ENCODE assay signal across 17 cellular contexts in genomic region chr19:46617566-46618079, GRCh38. TPM values are rescaled to one million over a fixed set of nuclear protein-coding genes. Genes with fewer than 3 reads are reported as not detected.
DNase-seq lines count a peak whose midpoint lies in the region; ATAC-seq lines count a peak whose summit lies in the region.
"Had no signal": no experiment of that assay in that cellular context is flagged by ENCODE, and none has a peak within 500 bp of the region (broad histone marks: within the 10 kb centered on the region; RNA-seq: fewer than 3 reads in every experiment).

No MANE protein-coding gene starts in this region.

- H3K9me3 Mint-ChIP-seq in CD4-positive, alpha-beta memory T cell, result peaks cover 0 to 1% (median 0%) of the 10 kb centered on the region in 8 donors
- no peaks in the 10 kb centered on the region for H3K9me3 Mint-ChIP-seq in activated T-helper 17 cell treated with anti-CD3 and anti-CD28 coated beads, Interleukin-2, amount 50 U/mL, for 72 hours
- H3K9me3 Mint-ChIP-seq in naive B cell, result no peaks in the 10 kb centered on the region

- CTCF ChIA-PET in CD4-positive, alpha-beta memory T cell (lab: Charles Lee; ENCODE audit: partially characterized antibody), result interaction anchor here (0.9 to 11.6 kb wide), 10 partner anchors 7 to 131 kb away, joined by 3 to 188 read pairs (median 5); partner anchors contain the start of genes CALM3, DACT3 and PTGIR

- H3K4me3 ChIP-seq in CD4-positive, alpha-beta memory T cell (ENCODE audit: low read length in 2 of 2), result no peak overlapping the region
- no peak overlapping the region for H3K4me3 ChIP-seq in SJCRH30
- H3K4me3 ChIP-seq: dorsolateral prefrontal cortex, transverse colon had no signal

- no peak overlapping the region for H3K27ac ChIP-seq in CD4-positive, alpha-beta memory T cell (ENCODE audit: low read depth, low read length)
- H3K27ac ChIP-seq in SJCRH30, result no peak overlapping the region
- H3K27ac ChIP-seq: C4-2B, parathyroid adenoma had no signal

- peaks cover 71% of the 10 kb centered on the region for H3K4me1 ChIP-seq in CD4-positive, alpha-beta memory T cell (ENCODE audit: insufficient read depth, low read length)
- H3K4me1 ChIP-seq in SJCRH30, result peaks cover 28% of the 10 kb centered on the region
- H3K4me1 ChIP-seq: parathyroid adenoma had no signal

- H3K27me3 Mint-ChIP-seq in CD4-positive, alpha-beta memory T cell, result no peaks in the 10 kb centered on the region
- H3K27me3 Mint-ChIP-seq in activated T-helper 17 cell treated with anti-CD3 and anti-CD28 coated beads, Interleukin-2, amount 50 U/mL, for 72 hours, result no peaks in the 10 kb centered on the region
- no peaks in the 10 kb centered on the region for H3K27me3 Mint-ChIP-seq in naive B cell

- H3K4me1 Mint-ChIP-seq in CD4-positive, alpha-beta memory T cell, result peaks cover 25 to 68% (median 39%) of the 10 kb centered on the region in 4 donors
- peaks cover 22% of the 10 kb centered on the region for H3K4me1 Mint-ChIP-seq in activated T-helper 17 cell treated with anti-CD3 and anti-CD28 coated beads, Interleukin-2, amount 50 U/mL, for 72 hours
- H3K4me1 Mint-ChIP-seq in naive B cell, result peaks cover 49 to 94% (median 74%) of the 10 kb centered on the region in 3 donors

- H3K36me3 ChIP-seq in CD4-positive, alpha-beta memory T cell (ENCODE audit: insufficient read depth, low read length), result no peaks in the 10 kb centered on the region
- H3K36me3 ChIP-seq in SJCRH30, result no peaks in the 10 kb centered on the region
- H3K36me3 ChIP-seq: transverse colon had no signal

- POLR2A ChIA-PET in CD4-positive, alpha-beta memory T cell (lab: Charles Lee; ENCODE audit: partially characterized antibody), result interaction anchor here (1.1 to 12.4 kb wide), 6 partner anchors 9 to 84 kb away, joined by 3 to 301 read pairs (median 6); partner anchors contain the start of genes CALM3 and DACT3

- H3K4me3 Mint-ChIP-seq in CD4-positive, alpha-beta memory T cell, result peak overlapping the region in 1 of 8 donors; percentile 46
- H3K4me3 Mint-ChIP-seq in activated T-helper 17 cell treated with anti-CD3 and anti-CD28 coated beads, Interleukin-2, amount 50 U/mL, for 72 hours, result peak overlapping the region; percentile 79
- peak overlapping the region in 5 of 8 donors; percentile 49 to 95 (median 84) for H3K4me3 Mint-ChIP-seq in naive B cell

- intact Hi-C loops in CD4-positive, alpha-beta memory T cell (cut with micrococcal nuclease), result no loop called here

- no peaks in the 10 kb centered on the region for H3K27me3 ChIP-seq in CD4-positive, alpha-beta memory T cell (ENCODE audit: insufficient read depth, low read length)
- H3K27me3 ChIP-seq in SJCRH30, result peaks cover 8% of the 10 kb centered on the region; the same call in 1 of the 2 replicates
- H3K27me3 ChIP-seq: dorsolateral prefrontal cortex, transverse colon had no signal

- DNase-seq in NCI-H1694 (lab: John Stamatoyannopoulos, UW), result peak; percentile 45
- DNase-seq in NCI-H1694 treated with DMSO at 0.1 percent for 48 hours (lab: John Stamatoyannopoulos, UW), result no peak
- peak in 1 of 5 donors; percentile 14 for DNase-seq in CD4-positive, alpha-beta memory T cell
- no peak for DNase-seq in naive B cell
- no peak for DNase-seq in SJCRH30
- no peak for DNase-seq in hippocampal formation (lab: John Stamatoyannopoulos, UW)
- no peak for DNase-seq in occipital lobe (lab: John Stamatoyannopoulos, UW)
- DNase-seq: NK-92 treated with Interleukin-12 subunit alpha and Interleukin-12 subunit beta, amount 100 ng/mL, for 24 hours had no signal

- no peaks in the 10 kb centered on the region for H3K9me3 ChIP-seq in CD4-positive, alpha-beta memory T cell (ENCODE audit: control insufficient read depth in 1 of 2, low read length in 2 of 2)
- no peaks in the 10 kb centered on the region for H3K9me3 ChIP-seq in SJCRH30 (replicated peaks)
- H3K9me3 ChIP-seq: transverse colon had no signal

- H3K27ac Mint-ChIP-seq in CD4-positive, alpha-beta memory T cell, result peak overlapping the region in 4 of 7 donors; percentile 15 to 78 (median 47)
- H3K27ac Mint-ChIP-seq in activated T-helper 17 cell treated with anti-CD3 and anti-CD28 coated beads, Interleukin-2, amount 50 U/mL, for 72 hours, result peak overlapping the region; percentile 91
- peak overlapping the region; percentile 97 to 100 (median 99) for H3K27ac Mint-ChIP-seq in naive B cell

- ATAC-seq in activated T-helper 17 cell treated with anti-CD3 and anti-CD28 coated beads, Interleukin-2, amount 50 U/mL, for 72 hours (replicated peaks), result no peak
- peak in 1 of 2 donors; percentile 3 for ATAC-seq in naive B cell (ENCODE audit: low read depth in 2 of 2)

- H3K36me3 Mint-ChIP-seq in CD4-positive, alpha-beta memory T cell, result no peaks in the 10 kb centered on the region
- H3K36me3 Mint-ChIP-seq in activated T-helper 17 cell treated with anti-CD3 and anti-CD28 coated beads, Interleukin-2, amount 50 U/mL, for 72 hours (ENCODE audit: low read depth), result peaks cover 7% of the 10 kb centered on the region
- H3K36me3 Mint-ChIP-seq in naive B cell, result no peaks in the 10 kb centered on the region

RNA-seq across cellular contexts. Expression of gene PTGIR, which starts 7.3 kb away (rescaled TPM):
- 1 to 10 TPM; 1.0 to 1.9 TPM for total RNA-seq in CD4-positive, alpha-beta memory T cell
- under 1 TPM; 0.11 to 0.75 TPM for polyA plus RNA-seq in CD4-positive, alpha-beta memory T cell
- total RNA-seq in activated T-helper 17 cell treated with anti-CD3 and anti-CD28 coated beads, Interleukin-2, amount 50 U/mL, for 72 hours, result 10 to 100 TPM in 1 of 2 donors, 1 to 10 TPM in 1; 1.3 to 12.9 TPM
- polyA plus RNA-seq in naive B cell (ENCODE audit: low read depth in 6 of 6), result 1 to 10 TPM in 5 of 6 donors, not detected in 1; 1.3 to 4.5 (median 1.9) TPM
- not detected in 2 replicates for total RNA-seq in SJCRH30 (2014; rRNA removed; shearing (Covaris generic))
- not detected for total RNA-seq in occipital lobe

RNA-seq across cellular contexts. Expression of gene CALM3, which starts 16.5 kb away (rescaled TPM):
- total RNA-seq in CD4-positive, alpha-beta memory T cell, result 100 to 1,000 TPM; 206 to 212 TPM
- 100 to 1,000 TPM; 169 to 176 TPM for polyA plus RNA-seq in CD4-positive, alpha-beta memory T cell
- total RNA-seq in activated T-helper 17 cell treated with anti-CD3 and anti-CD28 coated beads, Interleukin-2, amount 50 U/mL, for 72 hours, result 100 to 1,000 TPM; 313 to 323 TPM
- polyA plus RNA-seq in naive B cell (ENCODE audit: low read depth in 6 of 6), result 100 to 1,000 TPM; 106 to 118 (median 112) TPM
- total RNA-seq in SJCRH30 (2014; rRNA removed; shearing (Covaris generic)), result 239 and 247 TPM in 2 replicates
- total RNA-seq in occipital lobe, result 224 TPM

RNA-seq across cellular contexts. Expression of gene GNG8, which starts 18.4 kb away (rescaled TPM):
- not detected for total RNA-seq in CD4-positive, alpha-beta memory T cell
- polyA plus RNA-seq in CD4-positive, alpha-beta memory T cell, result not detected
- 1 to 10 TPM in 1 of 2 donors, not detected in 1; 9.6 TPM for total RNA-seq in activated T-helper 17 cell treated with anti-CD3 and anti-CD28 coated beads, Interleukin-2, amount 50 U/mL, for 72 hours
- polyA plus RNA-seq in naive B cell (ENCODE audit: low read depth in 6 of 6), result 10 to 100 TPM in 2 of 6 donors, not detected in 4; 14.1 to 16.1 TPM
- not detected in 2 replicates for total RNA-seq in SJCRH30 (2014; rRNA removed; shearing (Covaris generic))
- total RNA-seq in occipital lobe, result not detected
- total RNA-seq: liver, myocyte, transverse colon had no signal
- polyA plus RNA-seq: esophagus, liver, small intestine had no signal

RNA-seq across cellular contexts. Expression of gene DACT3, which starts 43.4 kb away (rescaled TPM):
- not detected for total RNA-seq in CD4-positive, alpha-beta memory T cell
- polyA plus RNA-seq in CD4-positive, alpha-beta memory T cell, result not detected
- total RNA-seq in activated T-helper 17 cell treated with anti-CD3 and anti-CD28 coated beads, Interleukin-2, amount 50 U/mL, for 72 hours, result 1 to 10 TPM in 1 of 2 donors, under 1 TPM in 1; 0.09 to 5.4 TPM
- polyA plus RNA-seq in naive B cell (ENCODE audit: low read depth in 6 of 6), result under 1 TPM in 2 of 6 donors, not detected in 4; 0.11 to 0.30 TPM
- 2.6 and 2.7 TPM in 2 replicates for total RNA-seq in SJCRH30 (2014; rRNA removed; shearing (Covaris generic))
- 14.5 TPM for total RNA-seq in occipital lobe

Comparison
In these comparisons a context has a peak if more than half of its experiments do, and no peak if none do; other contexts are left out.
1. H3K27ac Mint-ChIP-seq: peak in every context shown above with its lines; median percentile 99 in naive B cell; 91 in activated T-helper 17 cell treated with anti-CD3 and anti-CD28 coated beads, Interleukin-2, amount 50 U/mL, for 72 hours; 47 in CD4-positive, alpha-beta memory T cell.